17 cellular contexts compared by ENCODE assay signal in genomic region chr6:53465732-53466131, GRCh38.
DNase-seq lines count a peak whose midpoint lies in the region; ATAC-seq, FAIRE-seq and TF ChIP-seq lines count a peak whose summit lies in the region.
"Had no signal": no experiment of that assay in that cellular context is flagged by ENCODE, and none has a peak within 500 bp of the region (broad histone marks: within the 10 kb centered on the region; RNA-seq: fewer than 3 reads in every experiment).

No MANE protein-coding gene starts in this region.

- H3K9me1 ChIP-seq in keratinocyte (ENCODE audit: control insufficient read depth, extremely low read depth, insufficient read depth, low read length), result no peaks in the 10 kb centered on the region

- WGBS in upper lobe of left lung, 2 donors, result 74% methylated on average over 5 of the region's 5 CpGs

- H3K27ac ChIP-seq in keratinocyte (ENCODE audit: control insufficient read depth, insufficient read depth, low read length) (peak overlapping the region; percentile 11), upper lobe of left lung (peak overlapping the region; percentile 68 to 83 (median 81))
- H3K27ac ChIP-seq: tibial artery had no signal

- TF ChIP-seq CTCF in keratinocyte (optimal IDR thresholded peaks at IDR 0.05 in 1 of 3, IDR thresholded peaks at IDR 0.05 in 1 of 3, conservative IDR thresholded peaks at IDR 0.05 in 1 of 3; ENCODE audit: extremely low read depth in 1 of 3, insufficient read depth in 2 of 3, low read length in 3 of 3) (no peak), upper lobe of left lung (IDR thresholded peaks at IDR 0.05) (no peak)

- DNase-seq in DMS53 (lab: John Stamatoyannopoulos, UW), result peak; percentile 8
- DNase-seq in DMS53 treated with DMSO at 0.1 percent for 48 hours (lab: John Stamatoyannopoulos, UW; ENCODE audit: unreplicated experiment), result no peak
- peak; percentile 97 for DNase-seq in amniotic epithelial cell (ENCODE audit: low read depth)
- peak; percentile 17 for DNase-seq in keratinocyte (ENCODE audit: low read depth, low spot score)
- peak in 1 of 2 donors; percentile 28 for DNase-seq in upper lobe of left lung
- DNase-seq in KBM-7, result no peak
- no peak for DNase-seq in pons (ENCODE audit: low spot score)
- DNase-seq: 8988T; activated CD4-positive, alpha-beta T cell treated with anti-CD3 and anti-CD28 coated beads for 36 hours; NCI-H1436 treated with DMSO at 0.1 percent for 48 hours; NCI-H69; sigmoid colon; tibial artery had no signal

- H3K9ac ChIP-seq in keratinocyte (ENCODE audit: control insufficient read depth, extremely low read depth, insufficient read depth, low read length), result no peak overlapping the region

- no peaks in the 10 kb centered on the region for H3K27me3 ChIP-seq in keratinocyte (ENCODE audit: control insufficient read depth, extremely low read depth, insufficient read depth, low read length)
- H3K27me3 ChIP-seq in upper lobe of left lung, result no peaks in the 10 kb centered on the region
- H3K27me3 ChIP-seq: sigmoid colon, tibial artery had no signal

- H3K4me3 ChIP-seq in keratinocyte (ENCODE audit: control insufficient read depth in 2 of 3, extremely low read depth in 1 of 3, insufficient read depth in 2 of 3, low read depth in 1 of 3, low read length in 3 of 3), result no peak overlapping the region
- H3K4me3 ChIP-seq in upper lobe of left lung, result no peak overlapping the region
- H3K4me3 ChIP-seq: GM23338, sigmoid colon, tibial artery had no signal

- TF ChIP-seq EP300 in upper lobe of left lung (IDR thresholded peaks at IDR 0.05), result no peak

- peak overlapping the region; percentile 5 for H2AFZ ChIP-seq in keratinocyte (ENCODE audit: control insufficient read depth, low read length)
- H2AFZ ChIP-seq: GM23338 had no signal

- H4K20me1 ChIP-seq in keratinocyte (ENCODE audit: control insufficient read depth, extremely low read depth, insufficient read depth, low read length), result no peaks in the 10 kb centered on the region

- H3K4me1 ChIP-seq in keratinocyte (ENCODE audit: control insufficient read depth, extremely low read depth, insufficient read depth, low read length) (peaks cover 19% of the 10 kb centered on the region), upper lobe of left lung (peaks cover 34 to 51% (median 41%) of the 10 kb centered on the region in 4 donors)

- no peak overlapping the region for H3K4me2 ChIP-seq in keratinocyte (ENCODE audit: control insufficient read depth, extremely low read depth, insufficient read depth, low read depth, low read length)
- H3K4me2 ChIP-seq: GM23338 had no signal

- H3K36me3 ChIP-seq in keratinocyte (ENCODE audit: control insufficient read depth in 2 of 2, extremely low read depth in 1 of 2, insufficient read depth in 2 of 2, low read length in 2 of 2), result no peaks in the 10 kb centered on the region
- H3K36me3 ChIP-seq in upper lobe of left lung, result no peaks in the 10 kb centered on the region
- H3K36me3 ChIP-seq: sigmoid colon, tibial artery had no signal

- dilution Hi-C loops in keratinocyte (cut with MboI; ENCODE audit: extremely low pct_ligation_motif_present, low sequenced_read_pairs), result no loop called here

- in situ Hi-C loops in KBM-7 (cut with MboI; ENCODE audit: low pct_unique_long_range_greater_than_20kb, low sequenced_read_pairs), result no loop called here

- H3K9me3 ChIP-seq in keratinocyte (ENCODE audit: control insufficient read depth, low read depth, low read length), result no peaks in the 10 kb centered on the region
- no peaks in the 10 kb centered on the region for H3K9me3 ChIP-seq in upper lobe of left lung
- H3K9me3 ChIP-seq: sigmoid colon, tibial artery had no signal

- TF ChIP-seq POLR2A in upper lobe of left lung (IDR thresholded peaks at IDR 0.05), result no peak

- peak; percentile 76 for FAIRE-seq in keratinocyte (lab: Jason Lieb, UNC)
- FAIRE-seq: D721Med had no signal

- no peaks in the 10 kb centered on the region for H3K79me2 ChIP-seq in keratinocyte (ENCODE audit: control insufficient read depth, insufficient read depth, low read length)

- ATAC-seq in upper lobe of left lung (ENCODE audit: low FRiP score in 2 of 2) (peak in 1 of 2 donors; percentile 15), HG03439 (IDR thresholded peaks at IDR 0.05; ENCODE audit: unreplicated experiment) (no peak)
- ATAC-seq: activated CD4-positive, alpha-beta T cell treated with anti-CD3 and anti-CD28 coated beads for 36 hours; esophagus mucosa; GM23338 had no signal

Comparison
In these comparisons a context has a peak if more than half of its experiments do, and no peak if none do; other contexts are left out.
1. DNase-seq: peak in DMS53 (single experiment), amniotic epithelial cell (single experiment) and keratinocyte (single experiment); none in DMS53 treated with DMSO at 0.1 percent for 48 hours (single experiment), KBM-7 (single experiment) and pons (single experiment).